1 cellular context compared by ENCODE assay signal in genomic region chr5:32279786-32280185, GRCh38.
TF ChIP-seq lines count a peak whose summit lies in the region.

No MANE protein-coding gene starts in this region.

TF ChIP-seq in GM23338, 12 proteins besides CTCF, POLR2A, EP300 and RAD21:
- TF ChIP-seq ZNF114 (CRISPR knock-in tag; IDR thresholded peaks at IDR 0.05), result no peak
- TF ChIP-seq ZNF331 (CRISPR knock-in tag; IDR thresholded peaks at IDR 0.05; ENCODE audit: low read depth), result no peak
- TF ChIP-seq JUNB (IDR thresholded peaks at IDR 0.05; ENCODE audit: unreplicated experiment), result no peak
- TF ChIP-seq ETS1 (IDR thresholded peaks at IDR 0.05), result no peak
- no peak for TF ChIP-seq NANOG (IDR thresholded peaks at IDR 0.05; ENCODE audit: borderline replicate concordance)
- TF ChIP-seq STAT1 (IDR thresholded peaks at IDR 0.05; ENCODE audit: unreplicated experiment), result no peak
- TF ChIP-seq, protein P1, sequence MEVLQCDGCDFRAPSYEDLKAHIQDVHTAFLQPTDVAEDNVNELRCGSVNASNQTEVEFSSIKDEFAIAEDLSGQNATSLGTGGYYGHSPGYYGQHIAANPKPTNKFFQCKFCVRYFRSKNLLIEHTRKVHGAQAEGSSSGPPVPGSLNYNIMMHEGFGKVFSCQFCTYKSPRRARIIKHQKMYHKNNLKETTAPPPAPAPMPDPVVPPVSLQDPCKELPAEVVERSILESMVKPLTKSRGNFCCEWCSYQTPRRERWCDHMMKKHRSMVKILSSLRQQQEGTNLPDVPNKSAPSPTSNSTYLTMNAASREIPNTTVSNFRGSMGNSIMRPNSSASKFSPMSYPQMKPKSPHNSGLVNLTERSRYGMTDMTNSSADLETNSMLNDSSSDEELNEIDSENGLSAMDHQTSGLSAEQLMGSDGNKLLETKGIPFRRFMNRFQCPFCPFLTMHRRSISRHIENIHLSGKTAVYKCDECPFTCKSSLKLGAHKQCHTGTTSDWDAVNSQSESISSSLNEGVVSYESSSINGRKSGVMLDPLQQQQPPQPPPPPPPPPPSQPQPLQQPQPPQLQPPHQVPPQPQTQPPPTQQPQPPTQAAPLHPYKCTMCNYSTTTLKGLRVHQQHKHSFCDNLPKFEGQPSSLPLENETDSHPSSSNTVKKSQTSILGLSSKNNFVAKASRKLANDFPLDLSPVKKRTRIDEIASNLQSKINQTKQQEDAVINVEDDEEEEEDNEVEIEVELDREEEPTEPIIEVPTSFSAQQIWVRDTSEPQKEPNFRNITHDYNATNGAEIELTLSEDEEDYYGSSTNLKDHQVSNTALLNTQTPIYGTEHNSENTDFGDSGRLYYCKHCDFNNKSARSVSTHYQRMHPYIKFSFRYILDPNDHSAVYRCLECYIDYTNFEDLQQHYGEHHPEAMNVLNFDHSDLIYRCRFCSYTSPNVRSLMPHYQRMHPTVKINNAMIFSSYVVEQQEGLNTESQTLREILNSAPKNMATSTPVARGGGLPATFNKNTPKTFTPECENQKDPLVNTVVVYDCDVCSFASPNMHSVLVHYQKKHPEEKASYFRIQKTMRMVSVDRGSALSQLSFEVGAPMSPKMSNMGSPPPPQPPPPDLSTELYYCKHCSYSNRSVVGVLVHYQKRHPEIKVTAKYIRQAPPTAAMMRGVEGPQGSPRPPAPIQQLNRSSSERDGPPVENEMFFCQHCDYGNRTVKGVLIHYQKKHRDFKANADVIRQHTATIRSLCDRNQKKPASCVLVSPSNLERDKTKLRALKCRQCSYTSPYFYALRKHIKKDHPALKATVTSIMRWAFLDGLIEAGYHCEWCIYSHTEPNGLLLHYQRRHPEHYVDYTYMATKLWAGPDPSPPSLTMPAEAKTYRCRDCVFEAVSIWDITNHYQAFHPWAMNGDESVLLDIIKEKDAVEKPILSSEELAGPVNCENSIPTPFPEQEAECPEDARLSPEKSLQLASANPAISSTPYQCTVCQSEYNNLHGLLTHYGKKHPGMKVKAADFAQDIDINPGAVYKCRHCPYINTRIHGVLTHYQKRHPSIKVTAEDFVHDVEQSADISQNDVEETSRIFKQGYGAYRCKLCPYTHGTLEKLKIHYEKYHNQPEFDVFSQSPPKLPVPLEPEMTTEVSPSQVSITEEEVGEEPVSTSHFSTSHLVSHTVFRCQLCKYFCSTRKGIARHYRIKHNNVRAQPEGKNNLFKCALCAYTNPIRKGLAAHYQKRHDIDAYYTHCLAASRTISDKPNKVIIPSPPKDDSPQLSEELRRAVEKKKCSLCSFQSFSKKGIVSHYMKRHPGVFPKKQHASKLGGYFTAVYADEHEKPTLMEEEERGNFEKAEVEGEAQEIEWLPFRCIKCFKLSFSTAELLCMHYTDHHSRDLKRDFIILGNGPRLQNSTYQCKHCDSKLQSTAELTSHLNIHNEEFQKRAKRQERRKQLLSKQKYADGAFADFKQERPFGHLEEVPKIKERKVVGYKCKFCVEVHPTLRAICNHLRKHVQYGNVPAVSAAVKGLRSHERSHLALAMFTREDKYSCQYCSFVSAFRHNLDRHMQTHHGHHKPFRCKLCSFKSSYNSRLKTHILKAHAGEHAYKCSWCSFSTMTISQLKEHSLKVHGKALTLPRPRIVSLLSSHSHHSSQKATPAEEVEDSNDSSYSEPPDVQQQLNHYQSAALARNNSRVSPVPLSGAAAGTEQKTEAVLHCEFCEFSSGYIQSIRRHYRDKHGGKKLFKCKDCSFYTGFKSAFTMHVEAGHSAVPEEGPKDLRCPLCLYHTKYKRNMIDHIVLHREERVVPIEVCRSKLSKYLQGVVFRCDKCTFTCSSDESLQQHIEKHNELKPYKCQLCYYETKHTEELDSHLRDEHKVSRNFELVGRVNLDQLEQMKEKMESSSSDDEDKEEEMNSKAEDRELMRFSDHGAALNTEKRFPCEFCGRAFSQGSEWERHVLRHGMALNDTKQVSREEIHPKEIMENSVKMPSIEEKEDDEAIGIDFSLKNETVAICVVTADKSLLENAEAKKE (CRISPR knock-in tag; IDR thresholded peaks at IDR 0.05), result no peak
- no peak for TF ChIP-seq EZH2 (IDR thresholded peaks at IDR 0.05; ENCODE audit: low read depth, unreplicated experiment)
- no peak for TF ChIP-seq CREB1 (CRISPR knock-in tag; IDR thresholded peaks at IDR 0.05; ENCODE audit: low read depth)
- TF ChIP-seq POLR2AphosphoS5 (IDR thresholded peaks at IDR 0.05; ENCODE audit: low read depth), result no peak
- no peak for TF ChIP-seq EZH2phosphoT487 (IDR thresholded peaks at IDR 0.05; ENCODE audit: unreplicated experiment)
- no peak for TF ChIP-seq REST (IDR thresholded peaks at IDR 0.05; ENCODE audit: unreplicated experiment)
